In the genomic region with DNA sequence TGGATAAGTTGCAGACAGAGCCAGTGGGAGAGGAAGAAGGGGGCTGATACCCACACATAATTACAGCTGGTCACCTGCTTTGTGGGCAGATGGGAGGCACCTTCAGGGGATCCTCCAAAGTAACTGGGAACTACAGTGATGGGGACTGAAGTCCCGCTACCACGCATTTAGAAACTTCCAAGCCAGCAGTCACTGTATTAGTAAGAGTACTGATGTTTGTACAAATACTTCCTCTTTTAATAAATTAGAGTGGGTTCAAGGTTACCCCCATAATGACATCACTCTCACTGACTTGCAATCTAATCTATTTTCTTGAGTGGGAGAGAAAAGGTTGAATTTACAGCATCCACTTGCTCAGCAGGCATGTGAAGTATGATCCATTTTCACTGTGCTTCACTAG, we compare ENCODE assay signal across 31 cellular contexts.
"Had no signal": no experiment of that assay in that cellular context is flagged by ENCODE, and none has a peak within 500 bp of the region (broad histone marks: within the 10 kb centered on the region; RNA-seq: fewer than 3 reads in every experiment).

No MANE protein-coding gene starts in this region.

- H3K27ac Mint-ChIP-seq: activated CD4-positive, alpha-beta memory T cell treated with anti-CD3 and anti-CD28 coated beads for 36 hours; activated CD4-positive, alpha-beta T cell treated with anti-CD3 and anti-CD28 coated beads for 36 hours; activated CD4-positive, alpha-beta T cell treated with anti-CD3 and anti-CD28 coated beads, Interleukin-2, amount 10 ng/mL, durations not matched to agents 24 days and 14 days; activated CD8-positive, alpha-beta memory T cell treated with anti-CD3 and anti-CD28 coated beads, Interleukin-2, amount 10 ng/mL, durations not matched to agents 7 days and 5 days; activated CD8-positive, alpha-beta T cell treated with anti-CD3 and anti-CD28 coated beads, Interleukin-2, amount 10 ng/mL, durations not matched to agents 7 days and 5 days; activated naive CD4-positive, alpha-beta T cell treated with anti-CD3 and anti-CD28 coated beads, Interleukin-2, amount 10 ng/mL, durations not matched to agents 7 days and 5 days; activated naive CD4-positive, alpha-beta T cell treated with anti-CD3 and anti-CD28 coated beads, Interleukin-2, amount 50 U/mL, for 72 hours; activated naive CD8-positive, alpha-beta T cell treated with anti-CD3 and anti-CD28 coated beads, Interleukin-2, amount 10 ng/mL, durations not matched to agents 7 days and 5 days; activated T-helper 1 cell treated with anti-CD3 and anti-CD28 coated beads, Interleukin-12 subunit alpha, Interleukin-12 subunit beta, Interleukin-2, Interleukin-4 antibody, amounts not matched to agents 30 ng/mL and 10 ng/mL and 1 ng/mL, durations not matched to agents 14 hours and 24 hours and 36 hours; brain; T-helper 1 cell treated with Interleukin-12 subunit alpha and Interleukin-12 subunit beta and Interleukin-4 antibody, amounts not matched to agents 30 μg/mL and 1 μg/mL, for 36 hours had no signal

- H3K4me3 ChIP-seq: ascending aorta, breast epithelium, cardiac muscle cell, colonic mucosa, esophagus squamous epithelium, gastroesophageal sphincter, heart right ventricle had no signal

- H3K9me3 ChIP-seq: ascending aorta, breast epithelium, colonic mucosa, esophagus squamous epithelium, gastroesophageal sphincter, heart right ventricle had no signal

- H3K27ac ChIP-seq: ascending aorta, breast epithelium, cardiac muscle cell, colonic mucosa, epithelial cell of prostate, esophagus squamous epithelium, gastroesophageal sphincter, heart right ventricle had no signal

- H3K4me3 Mint-ChIP-seq: activated CD4-positive, alpha-beta memory T cell treated with anti-CD3 and anti-CD28 coated beads for 36 hours; activated CD4-positive, alpha-beta T cell treated with anti-CD3 and anti-CD28 coated beads for 36 hours; activated CD4-positive, alpha-beta T cell treated with anti-CD3 and anti-CD28 coated beads, Interleukin-2, amount 10 ng/mL, durations not matched to agents 24 days and 14 days; activated CD8-positive, alpha-beta memory T cell treated with anti-CD3 and anti-CD28 coated beads, Interleukin-2, amount 10 ng/mL, durations not matched to agents 7 days and 5 days; activated CD8-positive, alpha-beta T cell treated with anti-CD3 and anti-CD28 coated beads, Interleukin-2, amount 10 ng/mL, durations not matched to agents 7 days and 5 days; activated naive CD4-positive, alpha-beta T cell treated with anti-CD3 and anti-CD28 coated beads, Interleukin-2, amount 10 ng/mL, durations not matched to agents 7 days and 5 days; activated naive CD8-positive, alpha-beta T cell treated with anti-CD3 and anti-CD28 coated beads, Interleukin-2, amount 10 ng/mL, durations not matched to agents 7 days and 5 days; activated T-helper 1 cell treated with anti-CD3 and anti-CD28 coated beads, Interleukin-12 subunit alpha, Interleukin-12 subunit beta, Interleukin-2, Interleukin-4 antibody, amounts not matched to agents 30 ng/mL and 10 ng/mL and 1 ng/mL, durations not matched to agents 14 hours and 24 hours and 36 hours; brain; T-helper 1 cell treated with Interleukin-12 subunit alpha and Interleukin-12 subunit beta and Interleukin-4 antibody, amounts not matched to agents 30 μg/mL and 1 μg/mL, for 36 hours had no signal

- H3K36me3 Mint-ChIP-seq: activated CD4-positive, alpha-beta memory T cell treated with anti-CD3 and anti-CD28 coated beads for 36 hours; activated CD8-positive, alpha-beta memory T cell treated with anti-CD3 and anti-CD28 coated beads, Interleukin-2, amount 10 ng/mL, durations not matched to agents 7 days and 5 days; activated naive CD4-positive, alpha-beta T cell treated with anti-CD3 and anti-CD28 coated beads, Interleukin-2, amount 10 ng/mL, durations not matched to agents 7 days and 5 days; activated naive CD8-positive, alpha-beta T cell treated with anti-CD3 and anti-CD28 coated beads, Interleukin-2, amount 10 ng/mL, durations not matched to agents 7 days and 5 days had no signal

- H3K4me1 ChIP-seq: breast epithelium, colonic mucosa, esophagus squamous epithelium, gastroesophageal sphincter had no signal

- H3K9me3 Mint-ChIP-seq: activated CD4-positive, alpha-beta memory T cell treated with anti-CD3 and anti-CD28 coated beads for 36 hours; activated naive CD4-positive, alpha-beta T cell treated with anti-CD3 and anti-CD28 coated beads, Interleukin-2, amount 10 ng/mL, durations not matched to agents 7 days and 5 days; activated naive CD4-positive, alpha-beta T cell treated with anti-CD3 and anti-CD28 coated beads, Interleukin-2, amount 50 U/mL, for 72 hours; T-helper 1 cell treated with Interleukin-12 subunit alpha and Interleukin-12 subunit beta and Interleukin-4 antibody, amounts not matched to agents 30 μg/mL and 1 μg/mL, for 36 hours had no signal

- DNase-seq: activated CD4-positive, alpha-beta memory T cell treated with anti-CD3 and anti-CD28 coated beads for 36 hours; activated CD4-positive, alpha-beta T cell treated with anti-CD3 and anti-CD28 coated beads for 36 hours; activated CD4-positive, alpha-beta T cell treated with anti-CD3 and anti-CD28 coated beads, Interleukin-2, amount 10 ng/mL, durations not matched to agents 24 days and 14 days; activated CD4-positive, CD25-positive, alpha-beta regulatory T cell; activated CD4-positive, CD25-positive, alpha-beta regulatory T cell treated with anti-CD3 and anti-CD28 coated beads, Interleukin-2, amount 50 U/mL, for 72 hours; activated CD8-positive, alpha-beta memory T cell treated with anti-CD3 and anti-CD28 coated beads, Interleukin-2, amount 10 ng/mL, durations not matched to agents 7 days and 5 days; activated CD8-positive, alpha-beta memory T cell treated with anti-CD3 and anti-CD28 coated beads, Interleukin-2, amount 50 U/mL, for 4 hours; activated CD8-positive, alpha-beta T cell treated with anti-CD3 and anti-CD28 coated beads, Interleukin-2, amount 10 ng/mL, durations not matched to agents 7 days and 5 days; activated gamma-delta T cell; activated naive CD4-positive, alpha-beta T cell; activated naive CD4-positive, alpha-beta T cell treated with anti-CD3 and anti-CD28 coated beads, Interleukin-2, amount 10 ng/mL, durations not matched to agents 7 days and 5 days; activated naive CD8-positive, alpha-beta T cell treated with anti-CD3 and anti-CD28 coated beads, Interleukin-2, amount 10 ng/mL, durations not matched to agents 7 days and 5 days; activated T-cell treated with anti-CD3 and anti-CD28 coated beads, Interleukin-2, amount 50 U/mL, for 1 hour; activated T-cell treated with anti-CD3 and anti-CD28 coated beads, Interleukin-2, amount 50 U/mL, for 48 hours; central memory CD4-positive, alpha-beta T cell; cerebellar nuclear complex; colonic mucosa; effector CD8-positive, alpha-beta T cell; esophagus squamous epithelium; foreskin melanocyte; heart right ventricle; T1000 had no signal

- H3K4me1 Mint-ChIP-seq: activated CD8-positive, alpha-beta memory T cell treated with anti-CD3 and anti-CD28 coated beads, Interleukin-2, amount 10 ng/mL, durations not matched to agents 7 days and 5 days; brain had no signal

- H3K36me3 ChIP-seq: ascending aorta, breast epithelium, cardiac muscle cell, colonic mucosa, esophagus squamous epithelium, gastroesophageal sphincter, heart right ventricle had no signal

- ATAC-seq: activated CD4-positive, alpha-beta T cell treated with anti-CD3 and anti-CD28 coated beads for 36 hours; activated CD8-positive, alpha-beta memory T cell treated with anti-CD3 and anti-CD28 coated beads, Interleukin-2, amount 10 ng/mL, durations not matched to agents 7 days and 5 days; activated CD8-positive, alpha-beta T cell treated with anti-CD3 and anti-CD28 coated beads, Interleukin-2, amount 10 ng/mL, durations not matched to agents 7 days and 5 days; activated naive CD4-positive, alpha-beta T cell treated with anti-CD3 and anti-CD28 coated beads, Interleukin-2, amount 50 U/mL, for 72 hours; gastroesophageal sphincter; heart right ventricle had no signal
